Comparison of ENCODE assay signal across 19 cellular contexts in genomic region chr6:14713561-14713960, GRCh38.
DNase-seq lines count a peak whose midpoint lies in the region; ATAC-seq and TF ChIP-seq lines count a peak whose summit lies in the region.
"Had no signal": no experiment of that assay in that cellular context is flagged by ENCODE, and none has a peak within 500 bp of the region (broad histone marks: within the 10 kb centered on the region; RNA-seq: fewer than 3 reads in every experiment).

No MANE protein-coding gene starts in this region.

- intact Hi-C loops in PC-3 (cut with micrococcal nuclease) = no loop called here
- intact Hi-C loops in MCF 10A (cut with micrococcal nuclease) = loop anchor here (5.0 kb wide), 1 partner anchor 501 kb away; no protein-coding TSS in a partner anchor
- intact Hi-C loops in right cardiac atrium (cut with DNase I) = loop anchor here in 1 of 4 donors (10.0 kb wide), 1 partner anchor 499 kb away; no protein-coding TSS in a partner anchor
- intact Hi-C loops in head of caudate nucleus (cut with DNase I) = no loop called here

- no peaks in the 10 kb centered on the region for H3K9me3 ChIP-seq in PC-3 (ENCODE audit: low read length)
- no peaks in the 10 kb centered on the region for H3K9me3 ChIP-seq in right cardiac atrium (ENCODE audit: control insufficient read depth, low read length)
- H3K9me3 ChIP-seq: HAP-1 had no signal

- no peaks in the 10 kb centered on the region for H3K27me3 Mint-ChIP-seq in MCF 10A (ENCODE audit: insufficient read depth, unreplicated experiment)
- no peaks in the 10 kb centered on the region for H3K27me3 Mint-ChIP-seq in stimulated activated memory B cell treated with anti-CD40 and anti-IgM and Interleukin-4, amounts not matched to agents 10 μg/mL and 1 μg/mL and 100 μg/mL, for 72 hours
- H3K27me3 Mint-ChIP-seq: activated naive CD4-positive, alpha-beta T cell treated with anti-CD3 and anti-CD28 coated beads, Interleukin-2, amount 50 U/mL, for 24 hours; effector memory CD8-positive, alpha-beta T cell had no signal

- BruUV-seq in PC-3 (replicated peaks; lab: Mats Ljungman, UMichigan) (no TSS peak), MCF 10A (replicated peaks; lab: Mats Ljungman, UMichigan) (no TSS peak)

- no peak overlapping the region for H2AFZ ChIP-seq in PC-3 (ENCODE audit: low read length)

- no peak for TF ChIP-seq CTCF in PC-3 (conservative IDR thresholded peaks at IDR 0.05; ENCODE audit: low read depth, low read length)
- no peak for TF ChIP-seq CTCF in MCF 10A (IDR thresholded peaks at IDR 0.05; ENCODE audit: unreplicated experiment)

- no peaks in the 10 kb centered on the region for H3K9me2 ChIP-seq in PC-3 (replicated peaks; ENCODE audit: low read length)

- no peaks in the 10 kb centered on the region for H3K27me3 ChIP-seq in PC-3 (ENCODE audit: low read length)
- no peaks in the 10 kb centered on the region for H3K27me3 ChIP-seq in right cardiac atrium (ENCODE audit: control insufficient read depth, insufficient read depth)
- H3K27me3 ChIP-seq: spleen, stomach had no signal

- peaks cover 7% of the 10 kb centered on the region for H3K36me3 Mint-ChIP-seq in MCF 10A (ENCODE audit: insufficient read depth, unreplicated experiment)
- H3K36me3 Mint-ChIP-seq in stimulated activated memory B cell treated with anti-CD40 and anti-IgM and Interleukin-4, amounts not matched to agents 10 μg/mL and 1 μg/mL and 100 μg/mL, for 72 hours = peaks cover 13% of the 10 kb centered on the region

- TF ChIP-seq POLR2A in GM18505 (IDR thresholded peaks at IDR 0.05; ENCODE audit: borderline replicate concordance, extremely low read depth, insufficient read depth, insufficient read length) = no peak

- no peak overlapping the region for H3K4me3 Mint-ChIP-seq in MCF 10A (ENCODE audit: unreplicated experiment)
- no peak overlapping the region for H3K4me3 Mint-ChIP-seq in stimulated activated memory B cell treated with anti-CD40 and anti-IgM and Interleukin-4, amounts not matched to agents 10 μg/mL and 1 μg/mL and 100 μg/mL, for 72 hours
- H3K4me3 Mint-ChIP-seq: activated naive CD4-positive, alpha-beta T cell treated with anti-CD3 and anti-CD28 coated beads, Interleukin-2, amount 50 U/mL, for 24 hours; effector memory CD8-positive, alpha-beta T cell; immature natural killer cell had no signal

- H3K4me1 Mint-ChIP-seq in MCF 10A (ENCODE audit: insufficient read depth, unreplicated experiment) = peaks cover 54% of the 10 kb centered on the region
- peaks cover 43% of the 10 kb centered on the region for H3K4me1 Mint-ChIP-seq in stimulated activated memory B cell treated with anti-CD40 and anti-IgM and Interleukin-4, amounts not matched to agents 10 μg/mL and 1 μg/mL and 100 μg/mL, for 72 hours

- H3K27ac ChIP-seq in PC-3 (ENCODE audit: low read length) (peak overlapping the region; percentile 92), right cardiac atrium (ENCODE audit: low read length) (peak overlapping the region; percentile 6)
- H3K27ac ChIP-seq: C4-2B, spleen, VCaP had no signal

- 70% methylated on average over 6 of the region's 6 CpGs for WGBS in right cardiac atrium

- H3K9me3 Mint-ChIP-seq in MCF 10A (ENCODE audit: unreplicated experiment) = no peaks in the 10 kb centered on the region
- peaks cover 15% of the 10 kb centered on the region for H3K9me3 Mint-ChIP-seq in stimulated activated memory B cell treated with anti-CD40 and anti-IgM and Interleukin-4, amounts not matched to agents 10 μg/mL and 1 μg/mL and 100 μg/mL, for 72 hours
- H3K9me3 Mint-ChIP-seq: activated naive CD4-positive, alpha-beta T cell treated with anti-CD3 and anti-CD28 coated beads, Interleukin-2, amount 50 U/mL, for 24 hours; immature natural killer cell had no signal

- H3K27ac Mint-ChIP-seq in MCF 10A (ENCODE audit: low read depth, unreplicated experiment) = peak overlapping the region; percentile 6
- peak overlapping the region; percentile 36 for H3K27ac Mint-ChIP-seq in stimulated activated memory B cell treated with anti-CD40 and anti-IgM and Interleukin-4, amounts not matched to agents 10 μg/mL and 1 μg/mL and 100 μg/mL, for 72 hours
- H3K27ac Mint-ChIP-seq: activated naive CD4-positive, alpha-beta T cell treated with anti-CD3 and anti-CD28 coated beads, Interleukin-2, amount 50 U/mL, for 24 hours; effector memory CD8-positive, alpha-beta T cell; immature natural killer cell had no signal

- no peak overlapping the region for H3K4me2 ChIP-seq in PC-3 (ENCODE audit: low read length)

- peak overlapping the region; percentile 70 for H3K9ac ChIP-seq in PC-3 (ENCODE audit: low read length)

- CTCF ChIA-PET in PC-3 (lab: Charles Lee) (interaction anchor here (0.6 kb wide), 2 partner anchors 74 to 140 kb away, joined by 3 read pairs; no protein-coding TSS in a partner anchor), MCF 10A (lab: Yijun Ruan, JAX) (interaction anchor here (0.6 to 1.5 kb wide), 6 partner anchors 11 to 681 kb away, joined by 3 to 4 read pairs (median 3); no protein-coding TSS in a partner anchor)

- H3K4me1 ChIP-seq in PC-3 (ENCODE audit: insufficient read depth, low read length) (peaks cover 55% of the 10 kb centered on the region), right cardiac atrium (ENCODE audit: control insufficient read depth, insufficient read depth, low read length) (peaks cover 6% of the 10 kb centered on the region)
- H3K4me1 ChIP-seq: HAP-1 had no signal

- H3K36me3 ChIP-seq in PC-3 (ENCODE audit: low read depth, low read length) = no peaks in the 10 kb centered on the region
- H3K36me3 ChIP-seq: HAP-1, spleen, stomach had no signal

- POLR2A ChIA-PET in PC-3 (lab: Charles Lee; ENCODE audit: unreplicated experiment) (interaction anchor here (0.5 kb wide), 1 partner anchor 567 kb away, joined by 5 read pairs; no protein-coding TSS in a partner anchor), MCF 10A (lab: Yijun Ruan, JAX) (interaction anchor here (0.6 to 2.7 kb wide), 7 partner anchors 11 to 536 kb away, joined by 3 to 11 read pairs (median 3); no protein-coding TSS in a partner anchor)

- H3F3A ChIP-seq in PC-3 (ENCODE audit: low read length, unreplicated experiment) = no peaks in the 10 kb centered on the region

- no peaks in the 10 kb centered on the region for H3K79me2 ChIP-seq in PC-3 (ENCODE audit: low read length)

- no peaks in the 10 kb centered on the region for H4K20me1 ChIP-seq in PC-3 (ENCODE audit: low read length)

- no peak for ATAC-seq in PC-3
- ATAC-seq in right cardiac atrium = peak in 1 of 2 donors; percentile 18
- no peak for ATAC-seq in stimulated activated memory B cell treated with anti-CD40 and anti-IgM and Interleukin-4, amounts not matched to agents 10 μg/mL and 1 μg/mL and 100 μg/mL, for 72 hours
- no peak for ATAC-seq in HG03439 (IDR thresholded peaks at IDR 0.05; ENCODE audit: unreplicated experiment)
- ATAC-seq in GM18505 (IDR thresholded peaks at IDR 0.05; ENCODE audit: unreplicated experiment) = no peak
- ATAC-seq: effector memory CD8-positive, alpha-beta T cell had no signal

- no peak for DNase-seq in PC-3
- no peak for DNase-seq in MCF 10A (ENCODE audit: unreplicated experiment)
- no peak for DNase-seq in right cardiac atrium
- DNase-seq in head of caudate nucleus = no peak
- DNase-seq: effector memory CD8-positive, alpha-beta T cell; immature natural killer cell; KG1; midbrain; NCI-H510A; occipital lobe; spleen; stomach had no signal

- H3K4me3 ChIP-seq in PC-3 (ENCODE audit: low read length) = no peak overlapping the region
- no peak overlapping the region for H3K4me3 ChIP-seq in right cardiac atrium (ENCODE audit: low read length)
- H3K4me3 ChIP-seq: HAP-1, spleen, stomach had no signal
